7 cellular contexts compared by ENCODE assay signal in genomic region chr4:61175495-61175894, GRCh38. TPM values are rescaled to one million over a fixed set of nuclear protein-coding genes. Genes with fewer than 3 reads are reported as not detected.
"Had no signal": no experiment of that assay in that cellular context is flagged by ENCODE, and none has a peak within 500 bp of the region (broad histone marks: within the 10 kb centered on the region; RNA-seq: fewer than 3 reads in every experiment).

No MANE protein-coding gene starts in this region.

- DNase-seq: IMR-90, KBM-7, KG1 had no signal

- H3K4me3 ChIP-seq: K562 had no signal

- H3K27ac ChIP-seq: HL-60 had no signal

- ATAC-seq: HepG2, K562 had no signal

RNA-seq across cellular contexts. Expression of gene ADGRL3, which starts 24.6 kb away (rescaled TPM):
- total RNA-seq: HT-29 had no signal
